In the genomic region with DNA sequence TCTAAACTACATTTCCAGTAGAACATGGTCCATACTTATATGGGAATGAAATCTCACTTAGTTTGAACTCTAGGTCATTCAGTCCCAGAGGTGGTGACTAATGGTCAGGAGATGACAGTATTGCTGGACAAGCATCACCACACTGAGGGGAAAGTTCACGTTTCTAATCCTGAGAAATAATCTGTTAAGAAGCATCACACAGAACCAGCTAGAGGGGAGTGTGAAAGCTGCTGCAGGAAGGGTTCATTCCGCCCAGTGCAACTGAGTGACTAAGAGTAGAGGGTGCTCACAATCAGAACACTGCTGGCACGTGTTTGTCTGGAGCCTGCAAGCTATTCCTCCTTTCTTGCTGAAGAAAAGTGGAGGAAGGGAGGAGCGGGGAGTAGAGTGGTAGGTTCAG, we compare ENCODE assay signal across 12 cellular contexts. TPM values are rescaled to one million over a fixed set of nuclear protein-coding genes. Genes with fewer than 3 reads are reported as not detected.
A peak's percentile ranks its signal among the peaks of the same experiment; 100 is the strongest.
DNase-seq lines count a peak whose midpoint lies in the region; ATAC-seq, FAIRE-seq and TF ChIP-seq lines count a peak whose summit lies in the region.
"Had no signal": no experiment of that assay in that cellular context is flagged by ENCODE, and none has a peak within 500 bp of the region (broad histone marks: within the 10 kb centered on the region; RNA-seq: fewer than 3 reads in every experiment).

No MANE protein-coding gene starts in this region.

- H3K4me3 ChIP-seq in astrocyte (ENCODE audit: insufficient read depth, low read depth, low read length) (peak overlapping the region; percentile 95), small intestine (ENCODE audit: low read depth in 1 of 2, low read length in 2 of 2) (no peak overlapping the region)

- H3K9ac ChIP-seq in astrocyte (ENCODE audit: low read length): peak overlapping the region; percentile 97

- H3K27ac Mint-ChIP-seq in astrocyte (ENCODE audit: unreplicated experiment): peak overlapping the region; percentile 16
- H3K27ac Mint-ChIP-seq: CD8-positive, alpha-beta T cell; natural killer cell had no signal

- H3K79me2 ChIP-seq in astrocyte (ENCODE audit: insufficient read depth, low read length): peaks cover 100% of the 10 kb centered on the region

- H4K20me1 ChIP-seq in astrocyte (ENCODE audit: insufficient read depth, low read length): peaks cover 86% of the 10 kb centered on the region

- FAIRE-seq in astrocyte (lab: Jason Lieb, UNC): peak; percentile 58
- FAIRE-seq in small intestine (lab: Jason Lieb, UNC): no peak

- DNase-seq in AG20443 (ENCODE audit: low spot score) (peak; percentile 20), astrocyte (ENCODE audit: low read depth) (no peak), left ventricle myocardium superior (peak; percentile 31), renal cortical epithelial cell (ENCODE audit: low read depth) (peak; percentile 92), small intestine (no peak), GOT3 (lab: John Stamatoyannopoulos, UW) (no peak), NOMO-1 treated with dmso at 0.1 percent for 144 hours (lab: John Stamatoyannopoulos, UW; ENCODE audit: unreplicated experiment) (no peak)
- DNase-seq: activated CD4-positive, alpha-beta T cell treated with anti-CD3 and anti-CD28 coated beads, Interleukin-2, amount 50 U/mL, for 48 hours; CD8-positive, alpha-beta T cell; natural killer cell; NCI-H226 had no signal

- no peak overlapping the region for H2AFZ ChIP-seq in astrocyte (ENCODE audit: low read depth, low read length)

- peaks cover 50% of the 10 kb centered on the region for H3K4me1 Mint-ChIP-seq in astrocyte (ENCODE audit: low read depth, unreplicated experiment)
- H3K4me1 Mint-ChIP-seq: natural killer cell had no signal

- H3K27me3 ChIP-seq in astrocyte (ENCODE audit: insufficient read depth, low read length) (no peaks in the 10 kb centered on the region), small intestine (ENCODE audit: control insufficient read depth in 2 of 2, insufficient read depth in 2 of 2, low read length in 2 of 2) (peaks cover 6 to 11% of the 10 kb centered on the region in 2 donors)

- no peaks in the 10 kb centered on the region for H3K27me3 Mint-ChIP-seq in astrocyte (ENCODE audit: low read depth, unreplicated experiment)

- TF ChIP-seq CTCF in astrocyte (IDR thresholded peaks at IDR 0.05; ENCODE audit: insufficient read depth, low read depth, low read length): no peak

- peak overlapping the region; percentile 95 for H3K4me3 Mint-ChIP-seq in astrocyte (ENCODE audit: unreplicated experiment)
- H3K4me3 Mint-ChIP-seq: CD8-positive, alpha-beta T cell; natural killer cell had no signal

- 54 to 56% (median 54%) methylated on average over 4 of the region's 4 CpGs for WGBS in small intestine, 3 donors

- H3K36me3 ChIP-seq in astrocyte (ENCODE audit: insufficient read depth, low read length) (peaks cover 24% of the 10 kb centered on the region), small intestine (ENCODE audit: control insufficient read depth in 2 of 2, insufficient read depth in 2 of 2, low read length in 2 of 2) (no peaks in the 10 kb centered on the region)

- H3K4me1 ChIP-seq in astrocyte (ENCODE audit: insufficient read depth, low read length) (peaks cover 49% of the 10 kb centered on the region), small intestine (ENCODE audit: control insufficient read depth in 2 of 2, insufficient read depth in 1 of 2, low read depth in 1 of 2, low read length in 1 of 2) (peaks cover 0 to 4% of the 10 kb centered on the region in 2 donors)

- intact Hi-C loops in left ventricle myocardium superior (cut with micrococcal nuclease): loop anchor here (10.0 kb wide), 2 partner anchors 69 to 111 kb away; no protein-coding TSS in a partner anchor

- no peaks in the 10 kb centered on the region for H3K9me3 Mint-ChIP-seq in astrocyte (ENCODE audit: unreplicated experiment)
- H3K9me3 Mint-ChIP-seq: CD8-positive, alpha-beta T cell; natural killer cell had no signal

- H3K9me3 ChIP-seq in astrocyte (ENCODE audit: insufficient read depth, low read depth, low read length) (no peaks in the 10 kb centered on the region), small intestine (ENCODE audit: control insufficient read depth, low read depth) (no peaks in the 10 kb centered on the region)

- H3K4me2 ChIP-seq in astrocyte (ENCODE audit: low read length): peak overlapping the region; percentile 98

- peaks cover 41% of the 10 kb centered on the region for H3K36me3 Mint-ChIP-seq in astrocyte (ENCODE audit: low read depth, unreplicated experiment)
- H3K36me3 Mint-ChIP-seq: CD8-positive, alpha-beta T cell had no signal

- H3K27ac ChIP-seq in astrocyte (ENCODE audit: low read depth, low read length): no peak overlapping the region
- H3K27ac ChIP-seq in small intestine (ENCODE audit: low read depth in 1 of 2, low read length in 1 of 2): peak overlapping the region in 1 of 2 donors; percentile 69

- no peak for ATAC-seq in left ventricle myocardium superior
- no peak for ATAC-seq in GM21367 (IDR thresholded peaks at IDR 0.05; ENCODE audit: unreplicated experiment)
- ATAC-seq: CD8-positive, alpha-beta T cell; natural killer cell had no signal

RNA-seq across cellular contexts. Expression of gene COL4A1, which starts 2.7 kb away (rescaled TPM):
- 2,489 and 3,103 TPM in 2 replicates for total RNA-seq in astrocyte
- 119 TPM for total RNA-seq in left ventricle myocardium superior
- total RNA-seq in renal cortical epithelial cell: 1,634 and 1,793 TPM in 2 replicates
- 10 to 100 TPM in 1 of 3 donors, 1 to 10 TPM in 2; 3.1 to 58.5 (median 5.9) TPM for polyA plus RNA-seq in small intestine
- total RNA-seq: CD8-positive, alpha-beta T cell; natural killer cell had no signal

RNA-seq across cellular contexts. Expression of gene COL4A2, which starts 2.8 kb away (rescaled TPM):
- total RNA-seq in astrocyte (1,414 and 1,647 TPM in 2 replicates), left ventricle myocardium superior (126 TPM), renal cortical epithelial cell (1,026 and 1,465 TPM in 2 replicates)
- polyA plus RNA-seq in small intestine: 10 to 100 TPM; 42.3 to 76.7 (median 52.4) TPM
- total RNA-seq: CD8-positive, alpha-beta T cell; natural killer cell had no signal

Comparison
In these comparisons a context has a peak if more than half of its experiments do, and no peak if none do; other contexts are left out.
1. DNase-seq: peak in AG20443 (single experiment), left ventricle myocardium superior (single experiment) and renal cortical epithelial cell (single experiment); none in astrocyte (single experiment), small intestine (single experiment), GOT3 (single experiment) and NOMO-1 treated with dmso at 0.1 percent for 144 hours (single experiment).
2. RNA of gene COL4A1, which starts 2.7 kb away (total RNA-seq): 2,489 to 3,103 TPM in astrocyte and 1,634 to 1,793 TPM in renal cortical epithelial cell; 119 TPM in left ventricle myocardium superior (single experiment); every median in the first group is over 10 times any median in the second.